ENCODE assay signal across 9 cellular contexts in the genomic region with DNA sequence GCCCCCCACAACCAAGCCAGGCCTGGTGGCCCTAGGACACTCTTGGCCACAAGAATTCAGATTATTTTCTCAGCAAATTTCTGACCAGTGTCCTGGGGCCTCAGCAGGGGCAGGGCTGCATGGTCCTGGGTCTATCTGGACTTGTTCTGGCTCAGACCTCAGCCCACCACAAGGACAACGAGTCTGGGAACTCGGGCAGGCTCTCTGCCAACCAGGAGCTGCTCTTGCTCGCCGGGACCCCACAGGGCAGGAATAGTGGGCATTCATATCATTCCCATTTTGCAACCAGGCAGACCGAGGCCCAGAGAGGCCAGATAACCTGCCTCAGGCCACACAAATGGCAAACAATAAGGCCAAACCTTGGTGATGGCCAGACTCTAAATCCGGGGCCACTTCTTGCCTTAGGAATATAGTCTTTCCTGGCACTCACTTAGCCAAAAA.
DNase-seq lines count a peak whose midpoint lies in the region; ATAC-seq and TF ChIP-seq lines count a peak whose summit lies in the region.
"Had no signal": no experiment of that assay in that cellular context is flagged by ENCODE, and none has a peak within 500 bp of the region (broad histone marks: within the 10 kb centered on the region; RNA-seq: fewer than 3 reads in every experiment).

No MANE protein-coding gene starts in this region.

- no peaks in the 10 kb centered on the region for H3K36me3 ChIP-seq in right atrium auricular region
- H3K36me3 ChIP-seq in H7 (replicated peaks; ENCODE audit: control insufficient read depth, insufficient read depth, low read length) = no peaks in the 10 kb centered on the region

- H3K27ac Mint-ChIP-seq in IgD-negative memory B cell = peak overlapping the region; percentile 93 to 96 (median 94)
- peak overlapping the region; percentile 95 for H3K27ac Mint-ChIP-seq in activated naive CD8-positive, alpha-beta T cell treated with anti-CD3 and anti-CD28 coated beads, Interleukin-2, amount 50 U/mL, for 24 hours
- peak overlapping the region; percentile 93 for H3K27ac Mint-ChIP-seq in stimulated activated memory B cell treated with anti-CD40 and anti-IgM and Interleukin-4, amounts not matched to agents 10 μg/mL and 1 μg/mL and 100 μg/mL, for 72 hours

- peaks cover 2% of the 10 kb centered on the region for H3K27me3 Mint-ChIP-seq in IgD-negative memory B cell
- H3K27me3 Mint-ChIP-seq in activated naive CD8-positive, alpha-beta T cell treated with anti-CD3 and anti-CD28 coated beads, Interleukin-2, amount 50 U/mL, for 24 hours = no peaks in the 10 kb centered on the region
- no peaks in the 10 kb centered on the region for H3K27me3 Mint-ChIP-seq in stimulated activated memory B cell treated with anti-CD40 and anti-IgM and Interleukin-4, amounts not matched to agents 10 μg/mL and 1 μg/mL and 100 μg/mL, for 72 hours

- no peak for TF ChIP-seq CTCF in right atrium auricular region (IDR thresholded peaks at IDR 0.05)

- DNase-seq in activated naive CD8-positive, alpha-beta T cell treated with anti-CD3 and anti-CD28 coated beads, Interleukin-2, amount 50 U/mL, for 24 hours = no peak
- DNase-seq in right atrium auricular region (ENCODE audit: low spot score) = no peak
- no peak for DNase-seq in NCI-H128 (lab: John Stamatoyannopoulos, UW; ENCODE audit: unreplicated experiment)
- no peak for DNase-seq in central memory CD4-positive, alpha-beta T cell
- no peak for DNase-seq in H7
- no peak for DNase-seq in DMS53 (lab: John Stamatoyannopoulos, UW)
- DNase-seq: NCI-H1436 had no signal

- peaks cover 15 to 34% (median 30%) of the 10 kb centered on the region in 3 donors for H3K4me1 Mint-ChIP-seq in IgD-negative memory B cell
- peaks cover 51% of the 10 kb centered on the region for H3K4me1 Mint-ChIP-seq in activated naive CD8-positive, alpha-beta T cell treated with anti-CD3 and anti-CD28 coated beads, Interleukin-2, amount 50 U/mL, for 24 hours
- peaks cover 53% of the 10 kb centered on the region for H3K4me1 Mint-ChIP-seq in stimulated activated memory B cell treated with anti-CD40 and anti-IgM and Interleukin-4, amounts not matched to agents 10 μg/mL and 1 μg/mL and 100 μg/mL, for 72 hours

- peak overlapping the region; percentile 96 to 100 for H3K27ac ChIP-seq in right atrium auricular region

- peak overlapping the region in 3 of 4 donors; percentile 89 to 99 (median 95) for H3K4me3 Mint-ChIP-seq in IgD-negative memory B cell
- H3K4me3 Mint-ChIP-seq in activated naive CD8-positive, alpha-beta T cell treated with anti-CD3 and anti-CD28 coated beads, Interleukin-2, amount 50 U/mL, for 24 hours = peak overlapping the region; percentile 86
- peak overlapping the region; percentile 91 for H3K4me3 Mint-ChIP-seq in stimulated activated memory B cell treated with anti-CD40 and anti-IgM and Interleukin-4, amounts not matched to agents 10 μg/mL and 1 μg/mL and 100 μg/mL, for 72 hours

- H3K4me3 ChIP-seq in right atrium auricular region (peak overlapping the region; percentile 66 to 67), H7 (ENCODE audit: insufficient read depth, low read depth, low read length) (no peak overlapping the region)

- no peaks in the 10 kb centered on the region for H3K9me3 ChIP-seq in right atrium auricular region

- H3K4me1 ChIP-seq in right atrium auricular region = peaks cover 0 to 83% of the 10 kb centered on the region in 2 donors

- H3K36me3 Mint-ChIP-seq in IgD-negative memory B cell = no peaks in the 10 kb centered on the region
- no peaks in the 10 kb centered on the region for H3K36me3 Mint-ChIP-seq in activated naive CD8-positive, alpha-beta T cell treated with anti-CD3 and anti-CD28 coated beads, Interleukin-2, amount 50 U/mL, for 24 hours (ENCODE audit: low read depth)
- no peaks in the 10 kb centered on the region for H3K36me3 Mint-ChIP-seq in stimulated activated memory B cell treated with anti-CD40 and anti-IgM and Interleukin-4, amounts not matched to agents 10 μg/mL and 1 μg/mL and 100 μg/mL, for 72 hours

- no peaks in the 10 kb centered on the region for H3K9me3 Mint-ChIP-seq in IgD-negative memory B cell
- no peaks in the 10 kb centered on the region for H3K9me3 Mint-ChIP-seq in activated naive CD8-positive, alpha-beta T cell treated with anti-CD3 and anti-CD28 coated beads, Interleukin-2, amount 50 U/mL, for 24 hours
- no peaks in the 10 kb centered on the region for H3K9me3 Mint-ChIP-seq in stimulated activated memory B cell treated with anti-CD40 and anti-IgM and Interleukin-4, amounts not matched to agents 10 μg/mL and 1 μg/mL and 100 μg/mL, for 72 hours

- ATAC-seq in activated naive CD8-positive, alpha-beta T cell treated with anti-CD3 and anti-CD28 coated beads, Interleukin-2, amount 50 U/mL, for 24 hours = no peak
- ATAC-seq in stimulated activated memory B cell treated with anti-CD40 and anti-IgM and Interleukin-4, amounts not matched to agents 10 μg/mL and 1 μg/mL and 100 μg/mL, for 72 hours = no peak

- H3K27me3 ChIP-seq in right atrium auricular region = no peaks in the 10 kb centered on the region
- H3K27me3 ChIP-seq in H7 (ENCODE audit: control insufficient read depth, insufficient read depth, low read length) = no peaks in the 10 kb centered on the region; the same call in 1 of the 2 replicates
